Comparison of ENCODE assay signal across 8 cellular contexts in the genomic region with DNA sequence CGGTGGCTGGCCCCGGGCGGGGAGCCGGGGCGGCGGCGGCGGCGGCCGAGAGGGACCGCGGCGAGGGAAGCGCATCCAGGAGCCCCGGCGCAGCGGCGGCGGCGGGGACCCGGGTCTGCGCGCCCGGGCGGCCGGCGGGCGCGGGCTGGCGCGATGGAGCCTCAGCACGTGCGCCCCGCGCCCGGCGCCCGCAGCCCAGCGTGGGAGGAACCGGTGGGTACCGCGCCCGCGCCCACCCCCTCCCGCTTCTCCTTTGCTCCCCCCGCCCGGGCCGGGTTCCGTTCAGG. TPM values are rescaled to one million over a fixed set of nuclear protein-coding genes. Genes with fewer than 3 reads are reported as not detected.
DNase-seq lines count a peak whose midpoint lies in the region; ATAC-seq and TF ChIP-seq lines count a peak whose summit lies in the region.

No MANE protein-coding gene starts in this region.

- peaks cover 0 to 7% of the 10 kb centered on the region in 2 donors for H3K4me1 ChIP-seq in muscle layer of duodenum (ENCODE audit: control insufficient read depth in 1 of 2, insufficient read depth in 2 of 2, low read length in 2 of 2)

- DNase-seq in BJ (ENCODE audit: low read depth), result no peak
- DNase-seq in MCF 10A (ENCODE audit: unreplicated experiment), result no peak
- no peak for DNase-seq in pons (ENCODE audit: low spot score)
- DNase-seq in NCI-H82 (lab: John Stamatoyannopoulos, UW), result no peak
- no peak for DNase-seq in foreskin melanocyte

- peak; percentile 21 for ATAC-seq in HG03039 (IDR thresholded peaks at IDR 0.05; ENCODE audit: unreplicated experiment)
- no peak for ATAC-seq in GM21381 (IDR thresholded peaks at IDR 0.05; ENCODE audit: unreplicated experiment)

- POLR2A ChIA-PET in BJ (lab: Charles Lee) (no interaction called here), MCF 10A (lab: Yijun Ruan, JAX) (interaction anchor here (0.6 to 6.9 kb wide), 13 partner anchors 9 to 372 kb away, joined by 3 to 96 read pairs (median 8); partner anchors contain the start of gene VWA8)

- H3K27me3 ChIP-seq in BJ (ENCODE audit: control insufficient read depth, insufficient read depth, low read length) (no peaks in the 10 kb centered on the region), muscle layer of duodenum (ENCODE audit: low read depth, low read length) (no peaks in the 10 kb centered on the region)

- H3K9me3 Mint-ChIP-seq in MCF 10A (ENCODE audit: unreplicated experiment), result peaks cover 12% of the 10 kb centered on the region

- no TSS peak for BruUV-seq in MCF 10A (replicated peaks; lab: Mats Ljungman, UMichigan)

- H3K27me3 Mint-ChIP-seq in MCF 10A (ENCODE audit: insufficient read depth, unreplicated experiment), result no peaks in the 10 kb centered on the region

- peak overlapping the region; percentile 84 for H3K4me3 Mint-ChIP-seq in MCF 10A (ENCODE audit: unreplicated experiment)

- no peaks in the 10 kb centered on the region for H3K9me3 ChIP-seq in muscle layer of duodenum (ENCODE audit: control insufficient read depth in 1 of 2, low read length in 2 of 2)

- no peak overlapping the region for H3K27ac Mint-ChIP-seq in MCF 10A (ENCODE audit: low read depth, unreplicated experiment)

- peaks cover 4% of the 10 kb centered on the region for H3K36me3 Mint-ChIP-seq in MCF 10A (ENCODE audit: insufficient read depth, unreplicated experiment)

- H3K36me3 ChIP-seq in BJ (ENCODE audit: control insufficient read depth, insufficient read depth, low read length) (no peaks in the 10 kb centered on the region), muscle layer of duodenum (ENCODE audit: control insufficient read depth in 1 of 2, insufficient read depth in 2 of 2, low read length in 2 of 2) (no peaks in the 10 kb centered on the region)

- peaks cover 6% of the 10 kb centered on the region for H3K4me1 Mint-ChIP-seq in MCF 10A (ENCODE audit: insufficient read depth, unreplicated experiment)

- H3K4me3 ChIP-seq in BJ (ENCODE audit: low read depth, low read length), result peak overlapping the region; percentile 61
- peak overlapping the region; percentile 70 to 84 for H3K4me3 ChIP-seq in muscle layer of duodenum (ENCODE audit: low read depth in 1 of 2, low read length in 2 of 2)

- TF ChIP-seq CTCF in BJ (IDR thresholded peaks at IDR 0.05; ENCODE audit: insufficient read depth, low read depth, low read length) (no peak), MCF 10A (IDR thresholded peaks at IDR 0.05; ENCODE audit: unreplicated experiment) (no peak)

- H3K27ac ChIP-seq in muscle layer of duodenum (ENCODE audit: low read length), result no peak overlapping the region

- CTCF ChIA-PET in BJ (lab: Yijun Ruan, JAX) (interaction anchor here (0.6 to 3.9 kb wide), 2 partner anchors 69 to 373 kb away, joined by 3 to 18 read pairs; no protein-coding TSS in a partner anchor), MCF 10A (lab: Yijun Ruan, JAX) (interaction anchor here (1.5 to 2.1 kb wide), 3 partner anchors 12 to 137 kb away, joined by 6 to 15 read pairs (median 9); partner anchors contain the start of gene VWA8)

- intact Hi-C loops in MCF 10A (cut with micrococcal nuclease), result loop anchor here (1.0 to 10.0 kb wide), 5 partner anchors 14 to 372 kb away; partner anchors contain the start of gene VWA8

RNA-seq across cellular contexts. Expression of gene DGKH, which starts 7.8 kb away (rescaled TPM):
- polyA plus RNA-seq in BJ (2011; rRNA removed), result 4.2 and 5.3 TPM in 2 replicates
- polyA minus RNA-seq in BJ (2011; rRNA and poly(A)+ RNA removed), result 18.1 and 19.6 TPM in 2 replicates
- 18.4 and 22.3 TPM in 2 replicates for total RNA-seq in MCF 10A (2022)
